Comparison of ENCODE assay signal across 20 cellular contexts in genomic region chr1:83900530-83900929, GRCh38.
DNase-seq lines count a peak whose midpoint lies in the region; ATAC-seq, FAIRE-seq and TF ChIP-seq lines count a peak whose summit lies in the region.
"Had no signal": no experiment of that assay in that cellular context is flagged by ENCODE, and none has a peak within 500 bp of the region (broad histone marks: within the 10 kb centered on the region; RNA-seq: fewer than 3 reads in every experiment).

No MANE protein-coding gene starts in this region.

- H3K27ac ChIP-seq in mammary epithelial cell (ENCODE audit: insufficient read depth, low read depth, low read length) (peak overlapping the region; percentile 75), keratinocyte (ENCODE audit: control insufficient read depth, insufficient read depth, low read length) (peak overlapping the region; percentile 66)
- H3K27ac ChIP-seq: esophagus muscularis mucosa, HL-60 had no signal

- H4K20me1 ChIP-seq in mammary epithelial cell (ENCODE audit: insufficient read depth, low read length) (no peaks in the 10 kb centered on the region), keratinocyte (ENCODE audit: control insufficient read depth, extremely low read depth, insufficient read depth, low read length) (no peaks in the 10 kb centered on the region)

- in situ Hi-C loops in mammary epithelial cell (cut with MboI; ENCODE audit: low sequenced_read_pairs in 2 of 2) = loop anchor here (25.0 kb wide), 1 partner anchor 862 kb away; no protein-coding TSS in a partner anchor

- TF ChIP-seq CTCF in mammary epithelial cell (conservative IDR thresholded peaks at IDR 0.05 in 1 of 2, IDR thresholded peaks at IDR 0.05 in 1 of 2; ENCODE audit: extremely low read depth in 1 of 2, insufficient read depth in 1 of 2, low read depth in 1 of 2, low read length in 2 of 2) (no peak), keratinocyte (optimal IDR thresholded peaks at IDR 0.05 in 1 of 3, IDR thresholded peaks at IDR 0.05 in 1 of 3, conservative IDR thresholded peaks at IDR 0.05 in 1 of 3; ENCODE audit: extremely low read depth in 1 of 3, insufficient read depth in 2 of 3, low read length in 3 of 3) (no peak)

- intact Hi-C loops in mammary epithelial cell (cut with micrococcal nuclease) = no loop called here

- peak; percentile 90 for FAIRE-seq in keratinocyte (lab: Jason Lieb, UNC)

- H2AFZ ChIP-seq in mammary epithelial cell (ENCODE audit: low read depth, low read length) (peak overlapping the region; percentile 81), keratinocyte (ENCODE audit: control insufficient read depth, low read length) (peak overlapping the region; percentile 48)

- H3K4me1 ChIP-seq in mammary epithelial cell (ENCODE audit: insufficient read depth, low read length) (peaks cover 33% of the 10 kb centered on the region), keratinocyte (ENCODE audit: control insufficient read depth, extremely low read depth, insufficient read depth, low read length) (peaks cover 30% of the 10 kb centered on the region)
- H3K4me1 ChIP-seq: esophagus muscularis mucosa had no signal

- H3K27me3 ChIP-seq in mammary epithelial cell (ENCODE audit: insufficient read depth, low read length) = no peaks in the 10 kb centered on the region
- no peaks in the 10 kb centered on the region for H3K27me3 ChIP-seq in keratinocyte (ENCODE audit: control insufficient read depth, extremely low read depth, insufficient read depth, low read length)
- H3K27me3 ChIP-seq: esophagus muscularis mucosa had no signal

- dilution Hi-C loops in mammary epithelial cell (cut with HindIII; ENCODE audit: low sequenced_read_pairs) = no loop called here
- dilution Hi-C loops in keratinocyte (cut with MboI; ENCODE audit: extremely low pct_ligation_motif_present, low sequenced_read_pairs) = no loop called here

- peak; percentile 27 for DNase-seq in GM04503 (ENCODE audit: low read depth)
- DNase-seq in OCI-M1 (lab: John Stamatoyannopoulos, UW) = peak; percentile 27
- DNase-seq in mammary epithelial cell = peak; percentile 78
- peak; percentile 13 for DNase-seq in keratinocyte (ENCODE audit: low read depth, low spot score)
- DNase-seq in COLO668 (lab: John Stamatoyannopoulos, UW; ENCODE audit: unreplicated experiment) = no peak
- no peak for DNase-seq in activated effector memory CD4-positive, alpha-beta T cell treated with Interleukin-2 at 50 U/mL for 16 hours
- DNase-seq: activated CD4-positive, CD25-positive, alpha-beta regulatory T cell treated with anti-CD3 and anti-CD28 coated beads, Interleukin-2, amount 50 U/mL, for 72 hours; activated CD8-positive, alpha-beta memory T cell treated with anti-CD3 and anti-CD28 coated beads, Interleukin-2, amount 10 ng/mL, durations not matched to agents 7 days and 5 days; activated effector memory CD4-positive, alpha-beta T cell treated with anti-CD3 and anti-CD28 coated beads, Interleukin-2, amount 50 U/mL, for 16 hours; anterior cingulate cortex; left ventricle myocardium superior; NCI-H1436; NK-92 treated with Interleukin-12 subunit alpha and Interleukin-12 subunit beta, amount 100 ng/mL, for 24 hours; occipital lobe; right cardiac atrium; stimulated activated CD4-positive, alpha-beta T cell treated with anti-CD3 and anti-CD28 coated beads, Interleukin-2, amount 100 ng/mL, for 24 hours; substantia nigra had no signal

- no peaks in the 10 kb centered on the region for H3K36me3 ChIP-seq in mammary epithelial cell (ENCODE audit: insufficient read depth, low read length)
- H3K36me3 ChIP-seq in keratinocyte (ENCODE audit: control insufficient read depth in 2 of 2, extremely low read depth in 1 of 2, insufficient read depth in 2 of 2, low read length in 2 of 2) = no peaks in the 10 kb centered on the region

- CTCF ChIA-PET in mammary epithelial cell (lab: Charles Lee; ENCODE audit: low non-redundant PET) = no interaction called here

- no peak for ATAC-seq in HG02970 (IDR thresholded peaks at IDR 0.05; ENCODE audit: low FRiP score, unreplicated experiment)
- ATAC-seq: activated CD8-positive, alpha-beta memory T cell treated with anti-CD3 and anti-CD28 coated beads, Interleukin-2, amount 10 ng/mL, durations not matched to agents 7 days and 5 days; left ventricle myocardium superior; right cardiac atrium had no signal

- whole genome bisulfite sequencing in mammary epithelial cell (ENCODE audit: low coverage, missing lambda C conversion rate) = 8% methylated on average over 2 of the region's 3 CpGs

- no peaks in the 10 kb centered on the region for H3K9me3 ChIP-seq in mammary epithelial cell (replicated peaks; ENCODE audit: insufficient read depth, low read length)
- no peaks in the 10 kb centered on the region for H3K9me3 ChIP-seq in keratinocyte (ENCODE audit: control insufficient read depth, low read depth, low read length)
- H3K9me3 ChIP-seq: esophagus muscularis mucosa had no signal

- no peaks in the 10 kb centered on the region for H3K9me1 ChIP-seq in keratinocyte (ENCODE audit: control insufficient read depth, extremely low read depth, insufficient read depth, low read length)

- H3K4me2 ChIP-seq in mammary epithelial cell (ENCODE audit: insufficient read depth, low read depth, low read length) (peak overlapping the region; percentile 33), keratinocyte (ENCODE audit: control insufficient read depth, extremely low read depth, insufficient read depth, low read depth, low read length) (peak overlapping the region; percentile 55)

- H3K9ac ChIP-seq in mammary epithelial cell (ENCODE audit: insufficient read depth, low read length) = no peak overlapping the region
- no peak overlapping the region for H3K9ac ChIP-seq in keratinocyte (ENCODE audit: control insufficient read depth, extremely low read depth, insufficient read depth, low read length)

- H3K4me3 ChIP-seq in mammary epithelial cell (replicated peaks in 1 of 3; ENCODE audit: insufficient read depth in 1 of 3, low read depth in 2 of 3, low read length in 3 of 3) = no peak overlapping the region
- H3K4me3 ChIP-seq in keratinocyte (ENCODE audit: control insufficient read depth in 2 of 3, extremely low read depth in 1 of 3, insufficient read depth in 2 of 3, low read depth in 1 of 3, low read length in 3 of 3) = no peak overlapping the region
- H3K4me3 ChIP-seq: esophagus muscularis mucosa had no signal

- no peaks in the 10 kb centered on the region for H3K79me2 ChIP-seq in mammary epithelial cell (ENCODE audit: insufficient read depth, low read length)
- no peaks in the 10 kb centered on the region for H3K79me2 ChIP-seq in keratinocyte (ENCODE audit: control insufficient read depth, insufficient read depth, low read length)

- no TSS peak for BruUV-seq in mammary epithelial cell (replicated peaks; lab: Mats Ljungman, UMichigan)

Comparison
In these comparisons a context has a peak if more than half of its experiments do, and no peak if none do; other contexts are left out.
1. DNase-seq: peak in GM04503 (single experiment), OCI-M1 (single experiment), mammary epithelial cell (single experiment) and keratinocyte (single experiment); none in COLO668 (single experiment) and activated effector memory CD4-positive, alpha-beta T cell treated with Interleukin-2 at 50 U/mL for 16 hours (single experiment).